Comparison of ENCODE assay signal across 1 cellular context in genomic region chr6:108848116-108848868, GRCh38.
A peak's percentile ranks its signal among the peaks of the same experiment; 100 is the strongest.
TF ChIP-seq lines count a peak whose summit lies in the region.

TSS of gene ARMC2 (plus strand) at chr6:108848422. CDS start at chr6:108854268, 5,846 bp downstream.

TF ChIP-seq in HepG2, 621 proteins besides CTCF, POLR2A, EP300 and RAD21 (continued from another document and continues in another):
- TF ChIP-seq ZBTB8A (CRISPR knock-in tag; IDR thresholded peaks at IDR 0.05; ENCODE audit: borderline replicate concordance, low read depth) (no peak), ZBTB10 (CRISPR knock-in tag; IDR thresholded peaks at IDR 0.05; ENCODE audit: borderline replicate concordance) (no peak), NAIF1 (CRISPR knock-in tag; IDR thresholded peaks at IDR 0.05; ENCODE audit: borderline replicate concordance) (0 out of 2 replicates have a peak, but pooled peaks have one; percentile 56), SNAPC2 (CRISPR knock-in tag; IDR thresholded peaks at IDR 0.05) (no peak), ZNF318 (CRISPR knock-in tag; IDR thresholded peaks at IDR 0.05) (no peak), ZNF878 (CRISPR knock-in tag; IDR thresholded peaks at IDR 0.05) (0 out of 2 replicates have a peak, but pooled peaks have one; percentile 25), ETV6 (CRISPR knock-in tag; conservative IDR thresholded peaks at IDR 0.05) (peak; percentile 19; the same call in 1 of the 2 replicates), NFRKB (IDR thresholded peaks at IDR 0.05) (no peak), ZNF20 (CRISPR knock-in tag; IDR thresholded peaks at IDR 0.05) (no peak), TSC22D2 (CRISPR knock-in tag; IDR thresholded peaks at IDR 0.05; ENCODE audit: borderline replicate concordance) (peak; percentile 54; the same call in 1 of the 2 replicates), SP5 (CRISPR knock-in tag; IDR thresholded peaks at IDR 0.05; ENCODE audit: borderline replicate concordance, low read depth) (no peak), KLF11 (CRISPR knock-in tag; IDR thresholded peaks at IDR 0.05) (0 out of 2 replicates have a peak, but pooled peaks have one; percentile 61), FOXK1 (CRISPR knock-in tag; IDR thresholded peaks at IDR 0.05; ENCODE audit: borderline replicate concordance, low read depth) (no peak), ZBED4 (CRISPR knock-in tag; IDR thresholded peaks at IDR 0.05; ENCODE audit: borderline replicate concordance) (0 out of 2 replicates have a peak, but pooled peaks have one; percentile 37), ARHGAP35 (CRISPR knock-in tag; IDR thresholded peaks at IDR 0.05; ENCODE audit: borderline replicate concordance) (peak; percentile 81; the same call in 1 of the 2 replicates), MLXIP (CRISPR knock-in tag; IDR thresholded peaks at IDR 0.05; ENCODE audit: borderline replicate concordance) (no peak), TFAP4 (IDR thresholded peaks at IDR 0.05; ENCODE audit: borderline replicate concordance, low read depth) (no peak), E2F1 (CRISPR knock-in tag; IDR thresholded peaks at IDR 0.05) (peak; percentile 70; the same call in 1 of the 2 replicates), THRA (CRISPR knock-in tag; IDR thresholded peaks at IDR 0.05; ENCODE audit: borderline replicate concordance) (0 out of 2 replicates have a peak, but pooled peaks have one; percentile 25), ZMYM4 (CRISPR knock-in tag; IDR thresholded peaks at IDR 0.05) (no peak; the same call in 1 of the 2 replicates), ZFP36L2 (CRISPR knock-in tag; IDR thresholded peaks at IDR 0.05) (no peak), NONO (IDR thresholded peaks at IDR 0.05) (no peak), NONO (CRISPR knock-in tag; conservative IDR thresholded peaks at IDR 0.05) (no peak; the same call in 1 of the 2 replicates), ASH2L (IDR thresholded peaks at IDR 0.05; ENCODE audit: insufficient read length, low read depth, low read length) (peak; percentile 65), CREBL2 (CRISPR knock-in tag; IDR thresholded peaks at IDR 0.05; ENCODE audit: borderline replicate concordance) (no peak), ZNF605 (CRISPR knock-in tag; IDR thresholded peaks at IDR 0.05) (peak; percentile 66; the same call in 1 of the 2 replicates), EEA1 (CRISPR knock-in tag; IDR thresholded peaks at IDR 0.05; ENCODE audit: borderline replicate concordance) (0 out of 2 replicates have a peak, but pooled peaks have one; percentile 58), KMT2A (CRISPR knock-in tag; IDR thresholded peaks at IDR 0.05) (peak; percentile 73), MXI1 (IDR thresholded peaks at IDR 0.05; ENCODE audit: borderline replicate concordance, low read depth, low read length) (peak; percentile 76; the same call in 2 of the 3 replicates), FOXC1 (CRISPR knock-in tag; IDR thresholded peaks at IDR 0.05; ENCODE audit: borderline replicate concordance) (no peak; the same call in 1 of the 2 replicates), ZBTB21 (CRISPR knock-in tag; IDR thresholded peaks at IDR 0.05) (no peak), FLYWCH1 (CRISPR knock-in tag; IDR thresholded peaks at IDR 0.05) (no peak), SMAD3 (CRISPR knock-in tag; IDR thresholded peaks at IDR 0.05) (0 out of 2 replicates have a peak, but pooled peaks have one; percentile 17), PRPF4 (IDR thresholded peaks at IDR 0.05; ENCODE audit: low read depth, low read length, poor library complexity, severe bottlenecking) (no peak)
